In the genomic region with DNA sequence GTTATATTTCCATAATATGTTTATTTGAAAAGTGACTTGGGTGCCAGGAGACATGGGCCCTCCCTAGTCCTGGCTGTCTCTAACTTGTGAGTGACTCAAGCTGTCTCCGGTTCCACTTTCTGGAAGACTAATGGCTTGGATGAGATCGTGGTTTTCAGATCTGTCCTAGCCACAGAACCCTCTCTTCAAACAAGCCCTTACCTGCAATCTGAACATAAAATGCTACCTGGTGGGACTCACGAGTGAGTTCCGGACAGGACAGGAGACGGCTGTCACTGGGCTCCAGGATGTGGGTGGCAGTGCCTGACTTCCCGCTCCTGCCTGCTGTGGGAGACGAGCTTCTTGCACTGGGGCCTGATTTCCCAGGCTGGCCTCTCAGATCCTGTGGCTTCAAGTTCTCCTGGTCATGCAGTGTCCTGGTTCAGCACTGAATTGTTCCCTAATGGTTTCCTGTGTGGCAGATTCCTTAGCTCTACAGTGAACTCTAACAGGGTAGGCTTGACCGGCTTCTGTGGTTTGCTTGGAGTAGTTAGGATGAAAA, we compare ENCODE assay signal across 12 cellular contexts. TPM values are rescaled to one million over a fixed set of nuclear protein-coding genes. Genes with fewer than 3 reads are reported as not detected.
DNase-seq lines count a peak whose midpoint lies in the region; ATAC-seq and TF ChIP-seq lines count a peak whose summit lies in the region.
"Had no signal": no experiment of that assay in that cellular context is flagged by ENCODE, and none has a peak within 500 bp of the region (broad histone marks: within the 10 kb centered on the region; RNA-seq: fewer than 3 reads in every experiment).

No MANE protein-coding gene starts in this region.

- peaks cover 49% of the 10 kb centered on the region for H3K4me1 Mint-ChIP-seq in brain
- H3K4me1 Mint-ChIP-seq in stimulated activated memory B cell treated with anti-CD40 and anti-IgM and Interleukin-4, amounts not matched to agents 10 μg/mL and 1 μg/mL and 100 μg/mL, for 72 hours = peaks cover 45% of the 10 kb centered on the region

- peaks cover 13% of the 10 kb centered on the region for H3K36me3 Mint-ChIP-seq in brain
- H3K36me3 Mint-ChIP-seq in stimulated activated memory B cell treated with anti-CD40 and anti-IgM and Interleukin-4, amounts not matched to agents 10 μg/mL and 1 μg/mL and 100 μg/mL, for 72 hours = peaks cover 18% of the 10 kb centered on the region

- intact Hi-C loops in Right ventricle myocardium superior (cut with DNase I) = no loop called here
- intact Hi-C loops in vagina (cut with DNase I) = no loop called here

- H3K27ac ChIP-seq in right atrium auricular region (peak overlapping the region; percentile 15 to 52), vagina (peak overlapping the region; percentile 22)
- H3K27ac ChIP-seq: VCaP had no signal

- no peak for ATAC-seq in Right ventricle myocardium superior (ENCODE audit: poor library complexity)
- ATAC-seq in left lobe of liver = peak; percentile 6
- no peak for ATAC-seq in HG03521 (IDR thresholded peaks at IDR 0.05; ENCODE audit: unreplicated experiment)
- ATAC-seq in stimulated activated memory B cell treated with anti-CD40 and anti-IgM and Interleukin-4, amounts not matched to agents 10 μg/mL and 1 μg/mL and 100 μg/mL, for 72 hours = no peak

- no peaks in the 10 kb centered on the region for H3K9me3 Mint-ChIP-seq in brain
- no peaks in the 10 kb centered on the region for H3K9me3 Mint-ChIP-seq in stimulated activated memory B cell treated with anti-CD40 and anti-IgM and Interleukin-4, amounts not matched to agents 10 μg/mL and 1 μg/mL and 100 μg/mL, for 72 hours
- H3K9me3 Mint-ChIP-seq: activated naive CD4-positive, alpha-beta T cell treated with anti-CD3 and anti-CD28 coated beads, Interleukin-2, amount 50 U/mL, for 72 hours had no signal

- TF ChIP-seq CTCF in right atrium auricular region (IDR thresholded peaks at IDR 0.05) = no peak
- TF ChIP-seq CTCF in brain (conservative IDR thresholded peaks at IDR 0.05) = no peak
- no peak for TF ChIP-seq CTCF in vagina (IDR thresholded peaks at IDR 0.05)

- DNase-seq in right atrium auricular region (ENCODE audit: low spot score) (no peak), Right ventricle myocardium superior (no peak), left lobe of liver (ENCODE audit: low spot score) (no peak), vagina (ENCODE audit: extremely low spot score in 2 of 2) (no peak), NCI-H2196 treated with DMSO at 0.1 percent for 48 hours (lab: John Stamatoyannopoulos, UW; ENCODE audit: unreplicated experiment) (no peak)
- DNase-seq: NCI-H1092; stimulated activated CD4-positive, alpha-beta T cell treated with anti-CD3 and anti-CD28 coated beads, Interleukin-2, amount 100 ng/mL, for 48 hours had no signal

- H3K4me3 ChIP-seq in right atrium auricular region (no peak overlapping the region), vagina (no peak overlapping the region)

- no peak for TF ChIP-seq POLR2A in vagina (IDR thresholded peaks at IDR 0.05)

- H3K27me3 Mint-ChIP-seq in brain = no peaks in the 10 kb centered on the region
- H3K27me3 Mint-ChIP-seq in stimulated activated memory B cell treated with anti-CD40 and anti-IgM and Interleukin-4, amounts not matched to agents 10 μg/mL and 1 μg/mL and 100 μg/mL, for 72 hours = no peaks in the 10 kb centered on the region

- peak overlapping the region in 3 of 5 experiments; percentile 70 to 85 (median 74) for H3K27ac Mint-ChIP-seq in brain
- no peak overlapping the region for H3K27ac Mint-ChIP-seq in stimulated activated memory B cell treated with anti-CD40 and anti-IgM and Interleukin-4, amounts not matched to agents 10 μg/mL and 1 μg/mL and 100 μg/mL, for 72 hours

- peaks cover 0 to 54% of the 10 kb centered on the region in 2 donors for H3K4me1 ChIP-seq in right atrium auricular region
- H3K4me1 ChIP-seq in vagina = peaks cover 41% of the 10 kb centered on the region

- no peak overlapping the region for H3K4me3 Mint-ChIP-seq in brain
- H3K4me3 Mint-ChIP-seq in stimulated activated memory B cell treated with anti-CD40 and anti-IgM and Interleukin-4, amounts not matched to agents 10 μg/mL and 1 μg/mL and 100 μg/mL, for 72 hours = no peak overlapping the region

- H3K27me3 ChIP-seq in right atrium auricular region (no peaks in the 10 kb centered on the region), vagina (no peaks in the 10 kb centered on the region)

- H3K36me3 ChIP-seq in right atrium auricular region (no peaks in the 10 kb centered on the region), vagina (no peaks in the 10 kb centered on the region)

- H3K9me3 ChIP-seq in right atrium auricular region (no peaks in the 10 kb centered on the region), vagina (no peaks in the 10 kb centered on the region)

RNA-seq across cellular contexts. Expression of a gene that starts 26.0 kb away (rescaled TPM):
- 10 to 100 TPM in 1 of 2 donors, 1 to 10 TPM in 1; 9.4 to 16.5 TPM for total RNA-seq in right atrium auricular region
- 24.7 TPM for total RNA-seq in Right ventricle myocardium superior
- 22.3 TPM for polyA plus RNA-seq in brain (ENCODE audit: insufficient read depth, low read depth, low replicate concordance)
- 39.2 TPM for total RNA-seq in left lobe of liver
- 43.2 TPM for total RNA-seq in vagina
